27 cellular contexts compared by ENCODE assay signal in genomic region chr1:114694540-114695310, GRCh38. TPM values are rescaled to one million over a fixed set of nuclear protein-coding genes. Genes with fewer than 3 reads are reported as not detected.
"Had no signal": no experiment of that assay in that cellular context is flagged by ENCODE, and none has a peak within 500 bp of the region (broad histone marks: within the 10 kb centered on the region; RNA-seq: fewer than 3 reads in every experiment).

No MANE protein-coding gene starts in this region.

- H3K4me3 ChIP-seq: left ventricle myocardium inferior, lung, spleen, tibial nerve, uterus had no signal

- DNase-seq: hypothalamus; immature natural killer cell; left ventricle myocardium inferior; mesendoderm; naive thymus-derived CD8-positive, alpha-beta T cell; occipital lobe; retina; right cardiac atrium; spleen; stimulated activated CD4-positive, alpha-beta T cell treated with anti-CD3 and anti-CD28 coated beads, Interleukin-4, amount 100 ng/mL, for 24 hours; stimulated activated naive CD4-positive, alpha-beta T cell treated with Interleukin-2 at 50 U/mL for 16 hours; stimulated activated naive CD8-positive, alpha-beta T cell treated with anti-CD3 and anti-CD28 coated beads, Interleukin-15, amount 100 ng/mL, for 72 hours; substantia nigra; uterus had no signal

- H3K79me2 ChIP-seq: parathyroid adenoma had no signal

- H3K9ac ChIP-seq: parathyroid adenoma had no signal

- H2AFZ ChIP-seq: parathyroid adenoma had no signal

- H3K4me1 ChIP-seq: left ventricle myocardium inferior, parathyroid adenoma, spleen, tibial nerve, uterus had no signal

- H3K27ac ChIP-seq: left ventricle myocardium inferior, parathyroid adenoma, spleen, tibial nerve, uterus had no signal

- H3K9me3 ChIP-seq: left ventricle myocardium inferior, spleen, tibial nerve, uterus had no signal

- H3K36me3 ChIP-seq: left ventricle myocardium inferior, spleen, tibial nerve, uterus had no signal

- ATAC-seq: naive thymus-derived CD8-positive, alpha-beta T cell; right cardiac atrium; sciatic nerve; stimulated activated memory B cell treated with anti-CD40 and anti-IgM and Interleukin-4, amounts not matched to agents 10 μg/mL and 1 μg/mL and 100 μg/mL, for 72 hours; stimulated activated naive CD8-positive, alpha-beta T cell treated with anti-CD3 and anti-CD28 coated beads, Interleukin-15, amount 100 ng/mL, for 72 hours had no signal

- H3K27me3 ChIP-seq: spleen, uterus had no signal

RNA-seq across cellular contexts. Expression of gene AMPD1, which starts 0.6 kb away (rescaled TPM):
- total RNA-seq: kidney epithelial cell; left ventricle myocardium inferior; lower leg skin; mesothelial cell of epicardium; mononuclear cell; naive thymus-derived CD8-positive, alpha-beta T cell; neural crest cell; occipital lobe; osteocyte; progenitor cell of endocrine pancreas; right cardiac atrium; sciatic nerve; temporal lobe; tibial nerve had no signal
- polyA plus RNA-seq: immature natural killer cell; lung; naive thymus-derived CD8-positive, alpha-beta T cell; right cardiac atrium had no signal
